In genomic region chr12:63362166-63362565, GRCh38 we compare ENCODE assay signal across 3 cellular contexts.
"Had no signal": no experiment of that assay in that cellular context is flagged by ENCODE, and none has a peak within 500 bp of the region (broad histone marks: within the 10 kb centered on the region; RNA-seq: fewer than 3 reads in every experiment).

No MANE protein-coding gene starts in this region.

- ATAC-seq: GM23338, HepG2 had no signal

- DNase-seq: H9 had no signal
